ENCODE assay signal across 25 cellular contexts in the genomic region with DNA sequence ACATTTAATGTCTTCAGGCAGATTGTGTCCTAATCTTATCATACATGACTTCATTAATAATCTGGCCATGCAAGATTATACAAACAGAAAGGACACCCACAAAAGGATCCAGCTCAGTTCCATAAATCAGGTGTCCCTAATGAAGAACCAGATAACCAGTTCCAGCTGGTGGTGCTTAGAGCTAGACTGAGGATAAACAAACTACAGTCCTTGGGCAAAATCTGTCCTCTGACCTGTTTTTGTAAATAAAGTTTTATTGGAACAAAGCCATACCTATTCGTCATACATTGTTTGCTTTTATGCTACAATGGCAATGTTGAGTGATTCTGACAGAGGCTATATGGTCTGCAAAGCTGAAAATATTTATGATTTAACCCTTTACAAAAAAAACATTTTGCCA.
DNase-seq lines count a peak whose midpoint lies in the region; ATAC-seq and TF ChIP-seq lines count a peak whose summit lies in the region.
"Had no signal": no experiment of that assay in that cellular context is flagged by ENCODE, and none has a peak within 500 bp of the region (broad histone marks: within the 10 kb centered on the region; RNA-seq: fewer than 3 reads in every experiment).

No MANE protein-coding gene starts in this region.

- no peak overlapping the region for H3K27ac ChIP-seq in PC-3 (ENCODE audit: low read length)
- peak overlapping the region; percentile 48 for H3K27ac ChIP-seq in psoas muscle
- H3K27ac ChIP-seq: dorsolateral prefrontal cortex, heart left ventricle, Peyer's patch, suprapubic skin had no signal

- ATAC-seq in PC-3 (no peak), psoas muscle (peak in 1 of 4 donors; percentile 6), GM19467 (IDR thresholded peaks at IDR 0.05; ENCODE audit: unreplicated experiment) (no peak)
- ATAC-seq: HCT116, heart left ventricle, sciatic nerve had no signal

- H3K36me3 ChIP-seq in PC-3 (ENCODE audit: low read depth, low read length) (no peaks in the 10 kb centered on the region), psoas muscle (ENCODE audit: insufficient read depth in 1 of 2, low read depth in 1 of 2) (no peaks in the 10 kb centered on the region)
- H3K36me3 ChIP-seq: heart left ventricle, Peyer's patch, suprapubic skin had no signal

- no TSS peak for BruUV-seq in PC-3 (replicated peaks; lab: Mats Ljungman, UMichigan)

- no peaks in the 10 kb centered on the region for H3F3A ChIP-seq in PC-3 (ENCODE audit: low read length, unreplicated experiment)

- H3K27me3 Mint-ChIP-seq in osteocyte (ENCODE audit: unreplicated experiment): no peaks in the 10 kb centered on the region
- H3K27me3 Mint-ChIP-seq: activated CD4-positive, alpha-beta T cell treated with anti-CD3 and anti-CD28 coated beads, Interleukin-2, amount 10 ng/mL, durations not matched to agents 24 days and 14 days had no signal

- DNase-seq in HCEC 1CT (peak; percentile 14), PC-3 (peak; percentile 73), fibroblast of mammary gland (ENCODE audit: low read depth) (peak; percentile 54), psoas muscle (no peak), NCI-H1092 treated with DMSO at 0.1 percent for 48 hours (lab: John Stamatoyannopoulos, UW) (no peak), osteocyte (ENCODE audit: extremely low spot score, unreplicated experiment) (no peak)
- DNase-seq: activated CD4-positive, alpha-beta T cell treated with anti-CD3 and anti-CD28 coated beads, Interleukin-2, amount 10 ng/mL, durations not matched to agents 24 days and 14 days; activated gamma-delta T cell; activated T-cell treated with anti-CD3 and anti-CD28 coated beads, Interleukin-2, amount 50 U/mL, for 24 hours; Calu3; dorsolateral prefrontal cortex; heart left ventricle; Karpas-422; kidney glomerular epithelial cell; NCI-H146; NCI-H2171 treated with DMSO at 0.1 percent for 48 hours; Peyer's patch; posterior cingulate gyrus; SIG-M5; stimulated activated naive CD4-positive, alpha-beta T cell had no signal

- H3K4me3 ChIP-seq in PC-3 (ENCODE audit: low read length): no peak overlapping the region
- no peak overlapping the region for H3K4me3 ChIP-seq in fibroblast of mammary gland (ENCODE audit: control insufficient read depth, low read depth, low read length)
- no peak overlapping the region for H3K4me3 ChIP-seq in psoas muscle
- H3K4me3 ChIP-seq: dorsolateral prefrontal cortex, heart left ventricle, Peyer's patch, suprapubic skin had no signal

- no peak overlapping the region for H3K4me2 ChIP-seq in PC-3 (ENCODE audit: low read length)

- peaks cover 11% of the 10 kb centered on the region for H3K4me1 ChIP-seq in PC-3 (ENCODE audit: insufficient read depth, low read length)
- H3K4me1 ChIP-seq in psoas muscle: peaks cover 2% of the 10 kb centered on the region
- H3K4me1 ChIP-seq: heart left ventricle, Peyer's patch, suprapubic skin had no signal

- TF ChIP-seq CTCF in PC-3 (conservative IDR thresholded peaks at IDR 0.05; ENCODE audit: low read depth, low read length) (no peak), fibroblast of mammary gland (conservative IDR thresholded peaks at IDR 0.05; ENCODE audit: control insufficient read depth, insufficient read depth, low read depth, low read length) (no peak), psoas muscle (IDR thresholded peaks at IDR 0.05) (no peak), osteocyte (IDR thresholded peaks at IDR 0.05) (no peak)

- H3K36me3 Mint-ChIP-seq in osteocyte (ENCODE audit: unreplicated experiment): no peaks in the 10 kb centered on the region

- H2AFZ ChIP-seq in PC-3 (ENCODE audit: low read length): no peak overlapping the region

- POLR2A ChIA-PET in PC-3 (lab: Charles Lee; ENCODE audit: unreplicated experiment): no interaction called here

- intact Hi-C loops in PC-3 (cut with micrococcal nuclease): no loop called here
- intact Hi-C loops in psoas muscle (cut with DNase I): no loop called here

- no peaks in the 10 kb centered on the region for H3K9me2 ChIP-seq in PC-3 (replicated peaks; ENCODE audit: low read length)

- H3K9me3 ChIP-seq in PC-3 (ENCODE audit: low read length) (no peaks in the 10 kb centered on the region), psoas muscle (no peaks in the 10 kb centered on the region)
- H3K9me3 ChIP-seq: heart left ventricle, Peyer's patch, suprapubic skin had no signal

- H3K27ac Mint-ChIP-seq in osteocyte (ENCODE audit: unreplicated experiment): no peak overlapping the region
- H3K27ac Mint-ChIP-seq: activated CD4-positive, alpha-beta T cell treated with anti-CD3 and anti-CD28 coated beads, Interleukin-2, amount 10 ng/mL, durations not matched to agents 24 days and 14 days; activated T-cell treated with anti-CD3 and anti-CD28 coated beads, Interleukin-2, amount 50 U/mL, for 24 hours had no signal

- 71 to 95% (median 95%) methylated on average over 1 of the region's 1 CpG for WGBS in psoas muscle, 3 donors

- H3K4me3 Mint-ChIP-seq in osteocyte (ENCODE audit: unreplicated experiment): no peak overlapping the region
- H3K4me3 Mint-ChIP-seq: activated CD4-positive, alpha-beta T cell treated with anti-CD3 and anti-CD28 coated beads, Interleukin-2, amount 10 ng/mL, durations not matched to agents 24 days and 14 days; activated T-cell treated with anti-CD3 and anti-CD28 coated beads, Interleukin-2, amount 50 U/mL, for 24 hours; neural crest cell had no signal

- CTCF ChIA-PET in PC-3 (lab: Charles Lee): no interaction called here

- peaks cover 7% of the 10 kb centered on the region for H3K9me3 Mint-ChIP-seq in osteocyte (ENCODE audit: unreplicated experiment)
- H3K9me3 Mint-ChIP-seq: activated CD4-positive, alpha-beta T cell treated with anti-CD3 and anti-CD28 coated beads, Interleukin-2, amount 10 ng/mL, durations not matched to agents 24 days and 14 days; activated T-cell treated with anti-CD3 and anti-CD28 coated beads, Interleukin-2, amount 50 U/mL, for 24 hours had no signal

- H3K9ac ChIP-seq in PC-3 (ENCODE audit: low read length): no peak overlapping the region

- H4K20me1 ChIP-seq in PC-3 (ENCODE audit: low read length): no peaks in the 10 kb centered on the region

- H3K79me2 ChIP-seq in PC-3 (ENCODE audit: low read length): no peaks in the 10 kb centered on the region

- no peaks in the 10 kb centered on the region for H3K4me1 Mint-ChIP-seq in osteocyte (ENCODE audit: unreplicated experiment)
- H3K4me1 Mint-ChIP-seq: activated CD4-positive, alpha-beta T cell treated with anti-CD3 and anti-CD28 coated beads, Interleukin-2, amount 10 ng/mL, durations not matched to agents 24 days and 14 days; neural crest cell had no signal

- H3K27me3 ChIP-seq in PC-3 (ENCODE audit: low read length): no peaks in the 10 kb centered on the region
- peaks cover 0 to 4% (median 0%) of the 10 kb centered on the region in 3 donors for H3K27me3 ChIP-seq in psoas muscle (ENCODE audit: insufficient read depth in 3 of 3, low read length in 2 of 3)
- H3K27me3 ChIP-seq: Peyer's patch, suprapubic skin had no signal

Comparison
In these comparisons a context has a peak if more than half of its experiments do, and no peak if none do; other contexts are left out.
1. DNase-seq: peak in HCEC 1CT (single experiment), PC-3 (single experiment) and fibroblast of mammary gland (single experiment); none in psoas muscle (0 of 2), NCI-H1092 treated with DMSO at 0.1 percent for 48 hours (single experiment) and osteocyte (single experiment).